ENCODE assay signal across 27 cellular contexts in genomic region chr21:38392722-38393121, GRCh38.
"Had no signal": no experiment of that assay in that cellular context is flagged by ENCODE, and none has a peak within 500 bp of the region (broad histone marks: within the 10 kb centered on the region; RNA-seq: fewer than 3 reads in every experiment).

No MANE protein-coding gene starts in this region.

- H3K36me3 ChIP-seq: adrenal gland, breast epithelium, SJSA1 had no signal

- H3K27ac ChIP-seq: adrenal gland, body of pancreas, breast epithelium, SJSA1 had no signal

- H3K4me1 ChIP-seq: adrenal gland, body of pancreas, breast epithelium, SJSA1 had no signal

- H3K36me3 Mint-ChIP-seq: activated CD4-positive, alpha-beta memory T cell treated with anti-CD3 and anti-CD28 coated beads for 36 hours; activated naive CD4-positive, alpha-beta T cell treated with anti-CD3 and anti-CD28 coated beads, Interleukin-2, amount 50 U/mL, for 72 hours had no signal

- H3K9me3 Mint-ChIP-seq: activated CD4-positive, alpha-beta memory T cell treated with anti-CD3 and anti-CD28 coated beads for 36 hours; activated naive CD4-positive, alpha-beta T cell treated with anti-CD3 and anti-CD28 coated beads for 36 hours; activated naive CD4-positive, alpha-beta T cell treated with anti-CD3 and anti-CD28 coated beads, Interleukin-2, amount 50 U/mL, for 72 hours; activated T-cell treated with anti-CD3 and anti-CD28 coated beads, Interleukin-2, amount 50 U/mL, for 4 hours; activated T-helper 1 cell treated with anti-CD3 and anti-CD28 coated beads, Interleukin-12 subunit alpha, Interleukin-12 subunit beta, Interleukin-2, Interleukin-4 antibody, amounts not matched to agents 30 ng/mL and 10 ng/mL and 1 ng/mL, durations not matched to agents 14 hours and 24 hours and 36 hours had no signal

- H3K4me3 ChIP-seq: adrenal gland, body of pancreas, breast epithelium, K562, SJSA1 had no signal

- H3K4me3 Mint-ChIP-seq: activated CD4-positive, alpha-beta memory T cell treated with anti-CD3 and anti-CD28 coated beads for 36 hours; activated naive CD4-positive, alpha-beta T cell treated with anti-CD3 and anti-CD28 coated beads for 36 hours; activated T-cell treated with anti-CD3 and anti-CD28 coated beads, Interleukin-2, amount 50 U/mL, for 4 hours; activated T-helper 1 cell treated with anti-CD3 and anti-CD28 coated beads, Interleukin-12 subunit alpha, Interleukin-12 subunit beta, Interleukin-2, Interleukin-4 antibody, amounts not matched to agents 30 ng/mL and 10 ng/mL and 1 ng/mL, durations not matched to agents 14 hours and 24 hours and 36 hours had no signal

- H3K27me3 ChIP-seq: adrenal gland, body of pancreas, SJSA1 had no signal

- DNase-seq: activated CD4-positive, alpha-beta memory T cell treated with anti-CD3 and anti-CD28 coated beads for 36 hours; activated CD4-positive, alpha-beta T cell treated with anti-CD3 and anti-CD28 coated beads, Interleukin-2, amount 50 U/mL, for 1 hour; activated CD8-positive, alpha-beta memory T cell treated with anti-CD3 and anti-CD28 coated beads, Interleukin-2, amount 50 U/mL, for 4 hours; activated gamma-delta T cell treated with Interleukin-2 at 50 U/mL for 16 hours; activated naive CD4-positive, alpha-beta T cell treated with anti-CD3 and anti-CD28 coated beads for 36 hours; activated T-cell treated with anti-CD3 and anti-CD28 coated beads for 4 hours; activated T-cell treated with anti-CD3 and anti-CD28 coated beads, Interleukin-2, amount 50 U/mL, for 4 hours; adrenal gland; body of pancreas; NCI-H1105; NCI-H1417 treated with DMSO at 0.1 percent for 48 hours; NCI-H187 treated with DMSO at 0.1 percent for 48 hours; NCI-H2081 treated with DMSO at 0.1 percent for 48 hours; NCI-H226; NCI-H446 treated with DMSO at 0.1 percent for 48 hours; NCI-H524; NK-92 treated with Interleukin-12 subunit alpha and Interleukin-12 subunit beta, amount 100 ng/mL, for 24 hours; OCI-M1; RPMI8226; SHP77 treated with DMSO at 0.1 percent for 48 hours; T1000 had no signal

- H3K27ac Mint-ChIP-seq: activated CD4-positive, alpha-beta memory T cell treated with anti-CD3 and anti-CD28 coated beads for 36 hours; activated naive CD4-positive, alpha-beta T cell treated with anti-CD3 and anti-CD28 coated beads for 36 hours; activated naive CD4-positive, alpha-beta T cell treated with anti-CD3 and anti-CD28 coated beads, Interleukin-2, amount 50 U/mL, for 72 hours; activated T-helper 1 cell treated with anti-CD3 and anti-CD28 coated beads, Interleukin-12 subunit alpha, Interleukin-12 subunit beta, Interleukin-2, Interleukin-4 antibody, amounts not matched to agents 30 ng/mL and 10 ng/mL and 1 ng/mL, durations not matched to agents 14 hours and 24 hours and 36 hours had no signal

- H3K9me3 ChIP-seq: adrenal gland, body of pancreas, breast epithelium, SJSA1 had no signal

- ATAC-seq: activated naive CD4-positive, alpha-beta T cell treated with anti-CD3 and anti-CD28 coated beads, Interleukin-2, amount 50 U/mL, for 72 hours; activated T-cell treated with anti-CD3 and anti-CD28 coated beads, Interleukin-2, amount 50 U/mL, for 4 hours; body of pancreas; K562; Panc1 had no signal
